ENCODE assay signal across 1 cellular context in genomic region chr22:37559521-37559900, GRCh38.
TF ChIP-seq lines count a peak whose summit lies in the region.

No MANE protein-coding gene starts in this region.

TF ChIP-seq in SK-N-SH treated with all-trans-retinoic acid at 6 μM for 48 hours, 23 proteins besides CTCF, POLR2A, EP300 and RAD21 (continued from another document):
- no peak for TF ChIP-seq PATZ1 (CRISPR knock-in tag; IDR thresholded peaks at IDR 0.05; ENCODE audit: borderline replicate concordance)
- no peak for TF ChIP-seq ZNF565 (CRISPR knock-in tag; conservative IDR thresholded peaks at IDR 0.05; ENCODE audit: low read depth)
- TF ChIP-seq PPARA (CRISPR knock-in tag; IDR thresholded peaks at IDR 0.05; ENCODE audit: borderline replicate concordance) = no peak
- TF ChIP-seq ZC3H10 (CRISPR knock-in tag; IDR thresholded peaks at IDR 0.05) = no peak
- no peak for TF ChIP-seq CSRNP3 (CRISPR knock-in tag; IDR thresholded peaks at IDR 0.05)
- TF ChIP-seq ARNTL (CRISPR knock-in tag; IDR thresholded peaks at IDR 0.05; ENCODE audit: borderline replicate concordance, low read depth) = no peak
- TF ChIP-seq POU6F1 (CRISPR knock-in tag; IDR thresholded peaks at IDR 0.05; ENCODE audit: borderline replicate concordance, low read depth) = no peak
- TF ChIP-seq BACH2 (CRISPR knock-in tag; IDR thresholded peaks at IDR 0.05; ENCODE audit: borderline replicate concordance) = no peak
- TF ChIP-seq OSR1 (CRISPR knock-in tag; IDR thresholded peaks at IDR 0.05) = no peak
